ENCODE assay signal across 2 cellular contexts in genomic region chr17:4008082-4008435, GRCh38.
TF ChIP-seq lines count a peak whose summit lies in the region.

No MANE protein-coding gene starts in this region.

TF ChIP-seq in A549, 52 proteins besides CTCF, POLR2A, EP300 and RAD21:
- TF ChIP-seq, protein P1, sequence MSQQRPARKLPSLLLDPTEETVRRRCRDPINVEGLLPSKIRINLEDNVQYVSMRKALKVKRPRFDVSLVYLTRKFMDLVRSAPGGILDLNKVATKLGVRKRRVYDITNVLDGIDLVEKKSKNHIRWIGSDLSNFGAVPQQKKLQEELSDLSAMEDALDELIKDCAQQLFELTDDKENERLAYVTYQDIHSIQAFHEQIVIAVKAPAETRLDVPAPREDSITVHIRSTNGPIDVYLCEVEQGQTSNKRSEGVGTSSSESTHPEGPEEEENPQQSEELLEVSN (IDR thresholded peaks at IDR 0.05; ENCODE audit: borderline replicate concordance, low read depth): no peak
- TF ChIP-seq, protein P2, sequence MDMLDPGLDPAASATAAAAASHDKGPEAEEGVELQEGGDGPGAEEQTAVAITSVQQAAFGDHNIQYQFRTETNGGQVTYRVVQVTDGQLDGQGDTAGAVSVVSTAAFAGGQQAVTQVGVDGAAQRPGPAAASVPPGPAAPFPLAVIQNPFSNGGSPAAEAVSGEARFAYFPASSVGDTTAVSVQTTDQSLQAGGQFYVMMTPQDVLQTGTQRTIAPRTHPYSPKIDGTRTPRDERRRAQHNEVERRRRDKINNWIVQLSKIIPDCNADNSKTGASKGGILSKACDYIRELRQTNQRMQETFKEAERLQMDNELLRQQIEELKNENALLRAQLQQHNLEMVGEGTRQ (IDR thresholded peaks at IDR 0.05): no peak
- no peak for TF ChIP-seq NPAS2 (CRISPR knock-in tag; IDR thresholded peaks at IDR 0.05; ENCODE audit: borderline replicate concordance)
- no peak for TF ChIP-seq JUN (IDR thresholded peaks at IDR 0.05)

TF ChIP-seq in GM23338, 12 proteins besides CTCF, POLR2A, EP300 and RAD21:
- no peak for TF ChIP-seq JUNB (IDR thresholded peaks at IDR 0.05; ENCODE audit: unreplicated experiment)
- no peak for TF ChIP-seq ZNF114 (CRISPR knock-in tag; IDR thresholded peaks at IDR 0.05)
- no peak for TF ChIP-seq NANOG (IDR thresholded peaks at IDR 0.05; ENCODE audit: borderline replicate concordance)
- no peak for TF ChIP-seq POLR2AphosphoS5 (IDR thresholded peaks at IDR 0.05; ENCODE audit: low read depth)
- TF ChIP-seq CREB1 (CRISPR knock-in tag; IDR thresholded peaks at IDR 0.05; ENCODE audit: low read depth): no peak
- no peak for TF ChIP-seq EZH2 (IDR thresholded peaks at IDR 0.05; ENCODE audit: low read depth, unreplicated experiment)
- no peak for TF ChIP-seq ETS1 (IDR thresholded peaks at IDR 0.05)
- no peak for TF ChIP-seq STAT1 (IDR thresholded peaks at IDR 0.05; ENCODE audit: unreplicated experiment)
- TF ChIP-seq, protein P3, sequence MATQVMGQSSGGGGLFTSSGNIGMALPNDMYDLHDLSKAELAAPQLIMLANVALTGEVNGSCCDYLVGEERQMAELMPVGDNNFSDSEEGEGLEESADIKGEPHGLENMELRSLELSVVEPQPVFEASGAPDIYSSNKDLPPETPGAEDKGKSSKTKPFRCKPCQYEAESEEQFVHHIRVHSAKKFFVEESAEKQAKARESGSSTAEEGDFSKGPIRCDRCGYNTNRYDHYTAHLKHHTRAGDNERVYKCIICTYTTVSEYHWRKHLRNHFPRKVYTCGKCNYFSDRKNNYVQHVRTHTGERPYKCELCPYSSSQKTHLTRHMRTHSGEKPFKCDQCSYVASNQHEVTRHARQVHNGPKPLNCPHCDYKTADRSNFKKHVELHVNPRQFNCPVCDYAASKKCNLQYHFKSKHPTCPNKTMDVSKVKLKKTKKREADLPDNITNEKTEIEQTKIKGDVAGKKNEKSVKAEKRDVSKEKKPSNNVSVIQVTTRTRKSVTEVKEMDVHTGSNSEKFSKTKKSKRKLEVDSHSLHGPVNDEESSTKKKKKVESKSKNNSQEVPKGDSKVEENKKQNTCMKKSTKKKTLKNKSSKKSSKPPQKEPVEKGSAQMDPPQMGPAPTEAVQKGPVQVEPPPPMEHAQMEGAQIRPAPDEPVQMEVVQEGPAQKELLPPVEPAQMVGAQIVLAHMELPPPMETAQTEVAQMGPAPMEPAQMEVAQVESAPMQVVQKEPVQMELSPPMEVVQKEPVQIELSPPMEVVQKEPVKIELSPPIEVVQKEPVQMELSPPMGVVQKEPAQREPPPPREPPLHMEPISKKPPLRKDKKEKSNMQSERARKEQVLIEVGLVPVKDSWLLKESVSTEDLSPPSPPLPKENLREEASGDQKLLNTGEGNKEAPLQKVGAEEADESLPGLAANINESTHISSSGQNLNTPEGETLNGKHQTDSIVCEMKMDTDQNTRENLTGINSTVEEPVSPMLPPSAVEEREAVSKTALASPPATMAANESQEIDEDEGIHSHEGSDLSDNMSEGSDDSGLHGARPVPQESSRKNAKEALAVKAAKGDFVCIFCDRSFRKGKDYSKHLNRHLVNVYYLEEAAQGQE (IDR thresholded peaks at IDR 0.05; ENCODE audit: unreplicated experiment): no peak
- no peak for TF ChIP-seq EZH2phosphoT487 (IDR thresholded peaks at IDR 0.05; ENCODE audit: unreplicated experiment)
- no peak for TF ChIP-seq ZNF331 (CRISPR knock-in tag; IDR thresholded peaks at IDR 0.05; ENCODE audit: low read depth)
- no peak for TF ChIP-seq ZNF462 (CRISPR knock-in tag; IDR thresholded peaks at IDR 0.05)
TF ChIP-seq in GM23338: peak in this region for 0.
